Comparison of ENCODE assay signal across 1 cellular context in genomic region chr13:100039740-100040139, GRCh38.
TF ChIP-seq lines count a peak whose summit lies in the region.

No MANE protein-coding gene starts in this region.

TF ChIP-seq in HepG2, 621 proteins besides CTCF, POLR2A, EP300 and RAD21 (continued from another document and continues in another):
- no peak for TF ChIP-seq NFAT5 (CRISPR knock-in tag; IDR thresholded peaks at IDR 0.05)
- no peak for TF ChIP-seq KDM1A (CRISPR knock-in tag; IDR thresholded peaks at IDR 0.05)
- no peak for TF ChIP-seq IRF9 (CRISPR knock-in tag; IDR thresholded peaks at IDR 0.05; ENCODE audit: borderline replicate concordance)
- TF ChIP-seq ZEB1 (IDR thresholded peaks at IDR 0.05; ENCODE audit: insufficient replicate concordance, low read depth), result no peak
- TF ChIP-seq ZMAT3 (CRISPR knock-in tag; conservative IDR thresholded peaks at IDR 0.05), result no peak
- no peak for TF ChIP-seq ATF6 (CRISPR knock-in tag; conservative IDR thresholded peaks at IDR 0.05)
- no peak for TF ChIP-seq ZNF766 (CRISPR knock-in tag; IDR thresholded peaks at IDR 0.05; ENCODE audit: borderline replicate concordance)
- no peak for TF ChIP-seq E2F5 (CRISPR knock-in tag; conservative IDR thresholded peaks at IDR 0.05)
- no peak for TF ChIP-seq ZNF441 (CRISPR knock-in tag; IDR thresholded peaks at IDR 0.05; ENCODE audit: borderline replicate concordance)
- TF ChIP-seq PBX3 (CRISPR knock-in tag; IDR thresholded peaks at IDR 0.05; ENCODE audit: borderline replicate concordance), result no peak
- no peak for TF ChIP-seq ATF2 (CRISPR knock-in tag; IDR thresholded peaks at IDR 0.05)
- no peak for TF ChIP-seq ZNF253 (CRISPR knock-in tag; IDR thresholded peaks at IDR 0.05; ENCODE audit: borderline replicate concordance)
- no peak for TF ChIP-seq ZNF670 (CRISPR knock-in tag; IDR thresholded peaks at IDR 0.05; ENCODE audit: borderline replicate concordance)
- no peak for TF ChIP-seq ZNF468 (CRISPR knock-in tag; IDR thresholded peaks at IDR 0.05)
- TF ChIP-seq ZC3H13 (CRISPR knock-in tag; IDR thresholded peaks at IDR 0.05), result no peak
- no peak for TF ChIP-seq GMEB1 (CRISPR knock-in tag; IDR thresholded peaks at IDR 0.05; ENCODE audit: borderline replicate concordance)
- TF ChIP-seq HMG20B (CRISPR knock-in tag; conservative IDR thresholded peaks at IDR 0.05), result 0 out of 2 replicates have a peak, but pooled peaks have one; percentile 47
- TF ChIP-seq GFI1 (CRISPR knock-in tag; IDR thresholded peaks at IDR 0.05; ENCODE audit: borderline replicate concordance), result 0 out of 2 replicates have a peak, but pooled peaks have one; percentile 15
- TF ChIP-seq CHD2 (IDR thresholded peaks at IDR 0.05; ENCODE audit: low read depth, low read length), result no peak
- TF ChIP-seq BRD4 (CRISPR knock-in tag; IDR thresholded peaks at IDR 0.05), result no peak
- TF ChIP-seq GRHL1 (CRISPR knock-in tag; conservative IDR thresholded peaks at IDR 0.05), result no peak
- no peak for TF ChIP-seq HMGA1 (CRISPR knock-in tag; conservative IDR thresholded peaks at IDR 0.05)
- no peak for TF ChIP-seq SUZ12 (IDR thresholded peaks at IDR 0.05; ENCODE audit: low read depth, low read length)
- TF ChIP-seq PHB2 (IDR thresholded peaks at IDR 0.05; ENCODE audit: partially characterized antibody), result no peak
- no peak for TF ChIP-seq POLR2AphosphoS5 (IDR thresholded peaks at IDR 0.05; ENCODE audit: low read depth, low read length)
- no peak for TF ChIP-seq MIXL1 (CRISPR knock-in tag; IDR thresholded peaks at IDR 0.05)
- TF ChIP-seq ELF1 (CRISPR knock-in tag; IDR thresholded peaks at IDR 0.05), result no peak
- TF ChIP-seq CBX5 (CRISPR knock-in tag; IDR thresholded peaks at IDR 0.05; ENCODE audit: borderline replicate concordance), result no peak
- no peak for TF ChIP-seq ZNF543 (CRISPR knock-in tag; IDR thresholded peaks at IDR 0.05)
- no peak; the same call in 1 of the 2 replicates for TF ChIP-seq FOXO1 (CRISPR knock-in tag; IDR thresholded peaks at IDR 0.05)
- TF ChIP-seq TEAD2 (CRISPR knock-in tag; IDR thresholded peaks at IDR 0.05), result no peak
- no peak for TF ChIP-seq ZNF143 (CRISPR knock-in tag; IDR thresholded peaks at IDR 0.05)
- TF ChIP-seq HINFP (CRISPR knock-in tag; IDR thresholded peaks at IDR 0.05; ENCODE audit: low read depth), result no peak
- no peak for TF ChIP-seq CBX1 (IDR thresholded peaks at IDR 0.05; ENCODE audit: low read depth)
- no peak for TF ChIP-seq ZNF770 (CRISPR knock-in tag; IDR thresholded peaks at IDR 0.05)
- 0 out of 2 replicates have a peak, but pooled peaks have one; percentile 47 for TF ChIP-seq ZBTB43 (CRISPR knock-in tag; conservative IDR thresholded peaks at IDR 0.05)
- TF ChIP-seq FOXA1 (IDR thresholded peaks at IDR 0.05), result no peak
- 0 out of 2 replicates have a peak, but pooled peaks have one; percentile 23 for TF ChIP-seq FOXA1 (CRISPR knock-in tag; IDR thresholded peaks at IDR 0.05)
- TF ChIP-seq ZNF782 (CRISPR knock-in tag; IDR thresholded peaks at IDR 0.05; ENCODE audit: borderline replicate concordance), result no peak
- no peak for TF ChIP-seq PCBP1 (IDR thresholded peaks at IDR 0.05; ENCODE audit: borderline replicate concordance, low read depth, low read length)
- no peak for TF ChIP-seq MAFG (CRISPR knock-in tag; IDR thresholded peaks at IDR 0.05)
